ENCODE assay signal across 8 cellular contexts in the genomic region with DNA sequence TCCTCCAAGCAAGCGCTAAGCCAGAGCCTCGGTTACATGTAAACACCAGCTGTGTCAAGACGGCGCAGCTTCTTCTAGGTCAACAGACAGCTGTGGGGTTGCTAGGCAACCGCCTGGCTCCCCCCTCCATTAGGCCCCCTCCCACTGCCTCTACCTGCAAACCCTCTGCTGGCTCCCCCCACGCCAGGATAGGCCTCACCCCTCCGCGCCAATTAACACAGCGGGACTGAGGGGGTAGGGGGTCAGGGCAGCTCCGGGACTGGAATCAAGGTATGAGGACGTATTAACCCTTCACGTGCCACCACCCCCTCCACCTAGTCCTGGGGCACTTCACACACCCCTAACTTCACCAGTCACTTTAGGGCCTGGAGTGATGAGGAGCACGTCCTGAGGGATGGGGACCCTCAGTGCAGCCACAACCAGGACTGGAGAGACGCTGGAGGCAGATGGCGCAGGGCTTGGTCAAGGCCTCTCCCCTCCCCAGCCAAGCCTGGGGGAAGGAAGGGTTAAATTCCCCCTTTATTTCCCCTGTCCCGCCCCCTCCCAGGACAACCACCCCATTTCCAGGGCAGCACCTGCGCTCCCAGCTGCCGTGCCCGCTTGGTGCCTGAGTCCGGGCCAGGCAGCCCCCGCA. TPM values are rescaled to one million over a fixed set of nuclear protein-coding genes. Genes with fewer than 3 reads are reported as not detected.
DNase-seq lines count a peak whose midpoint lies in the region; ATAC-seq, FAIRE-seq and TF ChIP-seq lines count a peak whose summit lies in the region.

No MANE protein-coding gene starts in this region.

- in situ Hi-C loops in astrocyte of the spinal cord (cut with HindIII; ENCODE audit: low sequenced_read_pairs) = no loop called here

- H2AFZ ChIP-seq in ACC112 (ENCODE audit: low read length, unreplicated experiment) (no peak overlapping the region), keratinocyte (ENCODE audit: control insufficient read depth, low read length) (no peak overlapping the region)

- no peak for TF ChIP-seq CTCF in astrocyte of the spinal cord (IDR thresholded peaks at IDR 0.05; ENCODE audit: low read depth, low read length)
- TF ChIP-seq CTCF in keratinocyte (optimal IDR thresholded peaks at IDR 0.05 in 1 of 3, IDR thresholded peaks at IDR 0.05 in 1 of 3, conservative IDR thresholded peaks at IDR 0.05 in 1 of 3; ENCODE audit: extremely low read depth in 1 of 3, insufficient read depth in 2 of 3, low read length in 3 of 3) = no peak

- H3K9me3 Mint-ChIP-seq in stimulated activated naive CD8-positive, alpha-beta T cell treated with anti-CD3 and anti-CD28 coated beads, Interleukin-15, Interleukin-2, amounts not matched to agents 100 ng/mL and 50 ng/mL, for 24 hours = no peaks in the 10 kb centered on the region

- peaks cover 59% of the 10 kb centered on the region for H3K4me1 Mint-ChIP-seq in stimulated activated naive CD8-positive, alpha-beta T cell treated with anti-CD3 and anti-CD28 coated beads, Interleukin-15, Interleukin-2, amounts not matched to agents 100 ng/mL and 50 ng/mL, for 24 hours (ENCODE audit: low read depth)

- H3K9me3 ChIP-seq in HUES48 (ENCODE audit: control insufficient read depth, insufficient read depth, low read length) = no peaks in the 10 kb centered on the region
- H3K9me3 ChIP-seq in NT2/D1 (ENCODE audit: insufficient read depth, low read length) = no peaks in the 10 kb centered on the region
- no peaks in the 10 kb centered on the region for H3K9me3 ChIP-seq in keratinocyte (ENCODE audit: control insufficient read depth, low read depth, low read length)

- FAIRE-seq in keratinocyte (lab: Jason Lieb, UNC) (no peak), urothelium cell line (lab: Jason Lieb, UNC) (no peak)

- H3K79me2 ChIP-seq in ACC112 (ENCODE audit: control insufficient read depth, insufficient read depth, low read length, unreplicated experiment) = no peaks in the 10 kb centered on the region
- H3K79me2 ChIP-seq in keratinocyte (ENCODE audit: control insufficient read depth, insufficient read depth, low read length) = no peaks in the 10 kb centered on the region

- no peaks in the 10 kb centered on the region for H3K27me3 Mint-ChIP-seq in stimulated activated naive CD8-positive, alpha-beta T cell treated with anti-CD3 and anti-CD28 coated beads, Interleukin-15, Interleukin-2, amounts not matched to agents 100 ng/mL and 50 ng/mL, for 24 hours

- H3K36me3 Mint-ChIP-seq in stimulated activated naive CD8-positive, alpha-beta T cell treated with anti-CD3 and anti-CD28 coated beads, Interleukin-15, Interleukin-2, amounts not matched to agents 100 ng/mL and 50 ng/mL, for 24 hours (ENCODE audit: low read depth) = no peaks in the 10 kb centered on the region

- 0 out of 2 replicates have a peak overlapping the region, but pooled peaks have one; percentile 46 for H3K4me3 ChIP-seq in ACC112 (ENCODE audit: low read depth, low read length)
- peak overlapping the region; percentile 61 for H3K4me3 ChIP-seq in HUES48 (ENCODE audit: low read depth, low read length)
- peak overlapping the region; percentile 50 for H3K4me3 ChIP-seq in NT2/D1 (ENCODE audit: insufficient read length, low read depth)
- no peak overlapping the region for H3K4me3 ChIP-seq in astrocyte of the spinal cord (ENCODE audit: low read depth, low read length)
- no peak overlapping the region for H3K4me3 ChIP-seq in keratinocyte (ENCODE audit: control insufficient read depth in 2 of 3, extremely low read depth in 1 of 3, insufficient read depth in 2 of 3, low read depth in 1 of 3, low read length in 3 of 3)

- dilution Hi-C loops in keratinocyte (cut with MboI; ENCODE audit: extremely low pct_ligation_motif_present, low sequenced_read_pairs) = no loop called here

- H3K27ac ChIP-seq in ACC112 (ENCODE audit: low read depth, low read length) (no peak overlapping the region), HUES48 (ENCODE audit: low read depth, low read length) (peak overlapping the region; percentile 87), keratinocyte (ENCODE audit: control insufficient read depth, insufficient read depth, low read length) (peak overlapping the region; percentile 65)

- no peak overlapping the region for H3K9ac ChIP-seq in HUES48 (ENCODE audit: low read depth, low read length)
- peak overlapping the region; percentile 73 for H3K9ac ChIP-seq in NT2/D1 (ENCODE audit: insufficient read length, low read depth)
- peak overlapping the region; percentile 87 for H3K9ac ChIP-seq in keratinocyte (ENCODE audit: control insufficient read depth, extremely low read depth, insufficient read depth, low read length)

- H3K27ac Mint-ChIP-seq in stimulated activated naive CD8-positive, alpha-beta T cell treated with anti-CD3 and anti-CD28 coated beads, Interleukin-15, Interleukin-2, amounts not matched to agents 100 ng/mL and 50 ng/mL, for 24 hours = no peak overlapping the region

- H3K9me1 ChIP-seq in keratinocyte (ENCODE audit: control insufficient read depth, extremely low read depth, insufficient read depth, low read length) = no peaks in the 10 kb centered on the region

- DNase-seq in NT2/D1 (ENCODE audit: low read depth, low spot score) = peak; percentile 77
- DNase-seq in astrocyte of the spinal cord (ENCODE audit: low read depth, low spot score) = peak; percentile 57
- no peak for DNase-seq in keratinocyte (ENCODE audit: low read depth, low spot score)
- DNase-seq in urothelium cell line (ENCODE audit: low spot score) = no peak

- H3K36me3 ChIP-seq in ACC112 (ENCODE audit: insufficient read depth, low read length) (no peaks in the 10 kb centered on the region), HUES48 (ENCODE audit: control insufficient read depth, insufficient read depth, low read length) (no peaks in the 10 kb centered on the region), NT2/D1 (ENCODE audit: insufficient read depth, insufficient read length, low read length) (peaks cover 2% of the 10 kb centered on the region), keratinocyte (ENCODE audit: control insufficient read depth in 2 of 2, extremely low read depth in 1 of 2, insufficient read depth in 2 of 2, low read length in 2 of 2) (no peaks in the 10 kb centered on the region)

- peak overlapping the region; percentile 70 for H3K4me2 ChIP-seq in keratinocyte (ENCODE audit: control insufficient read depth, extremely low read depth, insufficient read depth, low read depth, low read length)

- no peak for ATAC-seq in HG03571 (IDR thresholded peaks at IDR 0.05; ENCODE audit: unreplicated experiment)

- H3K4me3 Mint-ChIP-seq in stimulated activated naive CD8-positive, alpha-beta T cell treated with anti-CD3 and anti-CD28 coated beads, Interleukin-15, Interleukin-2, amounts not matched to agents 100 ng/mL and 50 ng/mL, for 24 hours = peak overlapping the region; percentile 84

- no peaks in the 10 kb centered on the region for H4K20me1 ChIP-seq in keratinocyte (ENCODE audit: control insufficient read depth, extremely low read depth, insufficient read depth, low read length)

- H3K4me1 ChIP-seq in ACC112 (ENCODE audit: control insufficient read depth, insufficient read depth, low read length, unreplicated experiment) = peaks cover 30% of the 10 kb centered on the region
- H3K4me1 ChIP-seq in HUES48 (ENCODE audit: control insufficient read depth, insufficient read depth, low read length) = peaks cover 42% of the 10 kb centered on the region
- H3K4me1 ChIP-seq in NT2/D1 (ENCODE audit: insufficient read depth, insufficient read length) = peaks cover 54% of the 10 kb centered on the region
- peaks cover 67% of the 10 kb centered on the region for H3K4me1 ChIP-seq in keratinocyte (ENCODE audit: control insufficient read depth, extremely low read depth, insufficient read depth, low read length)

- H3K27me3 ChIP-seq in ACC112 (ENCODE audit: insufficient read depth, low read length) (no peaks in the 10 kb centered on the region), HUES48 (ENCODE audit: control insufficient read depth, insufficient read depth, low read length) (peaks cover 6% of the 10 kb centered on the region; the same call in 1 of the 2 replicates), NT2/D1 (ENCODE audit: insufficient read depth, insufficient read length) (no peaks in the 10 kb centered on the region), keratinocyte (ENCODE audit: control insufficient read depth, extremely low read depth, insufficient read depth, low read length) (no peaks in the 10 kb centered on the region)

RNA-seq across cellular contexts. Expression of gene WASF2, which starts 37.4 kb away (rescaled TPM):
- polyA plus RNA-seq in keratinocyte = 31.3 to 53.8 TPM (median 42.9 TPM) in 3 replicates
- 43.3 TPM for polyA plus RNA-seq in keratinocyte (2011; ENCODE audit: low read depth)
- polyA plus RNA-seq in keratinocyte (2011; cell fraction: cytosol; rRNA removed) = 52.9 and 67.2 TPM in 2 replicates
- 50.6 and 59.2 TPM in 2 replicates for polyA plus RNA-seq in keratinocyte (2011; cell fraction: nucleus; rRNA removed)
- polyA plus RNA-seq in keratinocyte (2012; ENCODE audit: low replicate concordance) = 49.9 and 65.8 TPM in 2 replicates
- polyA minus RNA-seq in keratinocyte = 53.1 to 145 TPM (median 57.9 TPM) in 3 replicates
- polyA minus RNA-seq in keratinocyte (2011; cell fraction: cytosol; rRNA and poly(A)+ RNA removed) = 49.5 TPM
- 25.2 and 42.4 TPM in 2 replicates for polyA minus RNA-seq in keratinocyte (2011; cell fraction: nucleus; rRNA and poly(A)+ RNA removed)

Comparison
In these comparisons a context has a peak if more than half of its experiments do, and no peak if none do; other contexts are left out.
1. H3K4me3 ChIP-seq: peak in ACC112 (single experiment), HUES48 (single experiment) and NT2/D1 (single experiment); none in astrocyte of the spinal cord (single experiment) and keratinocyte (0 of 3).
2. DNase-seq: peak in NT2/D1 (single experiment) and astrocyte of the spinal cord (single experiment); none in keratinocyte (single experiment) and urothelium cell line (single experiment).